Comparison of ENCODE assay signal across 18 cellular contexts in the genomic region with DNA sequence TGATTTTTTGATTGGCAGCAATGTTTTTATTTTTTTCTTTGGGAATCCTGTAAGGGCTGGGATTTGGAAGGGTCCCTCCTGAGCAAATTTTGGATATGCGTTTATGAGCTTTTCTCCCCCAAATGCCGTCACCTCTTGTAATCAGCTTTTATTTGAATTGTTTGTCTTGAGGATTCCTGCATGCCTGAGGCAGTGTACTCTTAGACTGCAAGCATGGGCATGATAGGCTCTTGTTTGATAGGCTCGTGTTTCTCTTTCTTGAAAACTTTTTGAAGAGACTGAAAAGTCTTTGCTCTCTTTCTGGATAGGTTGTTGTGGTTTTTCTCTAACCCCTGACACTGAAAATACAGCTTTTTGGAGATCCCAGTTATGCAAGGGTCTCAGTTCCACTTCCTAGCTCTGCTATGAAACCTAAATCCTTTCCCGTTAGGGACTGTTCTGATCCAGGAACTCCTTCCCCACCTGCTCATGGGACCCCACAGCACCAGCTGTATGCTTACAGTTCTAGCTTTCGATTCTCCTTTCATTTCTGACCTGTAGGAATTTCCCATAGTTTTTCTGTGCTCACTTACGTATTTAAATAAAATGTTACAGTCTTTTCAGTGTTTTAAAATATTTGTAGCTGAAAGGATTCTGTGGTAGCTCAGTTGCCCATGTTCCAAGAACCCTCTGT. TPM values are rescaled to one million over a fixed set of nuclear protein-coding genes. Genes with fewer than 3 reads are reported as not detected.
DNase-seq lines count a peak whose midpoint lies in the region; ATAC-seq, FAIRE-seq and TF ChIP-seq lines count a peak whose summit lies in the region.
"Had no signal": no experiment of that assay in that cellular context is flagged by ENCODE, and none has a peak within 500 bp of the region (broad histone marks: within the 10 kb centered on the region; RNA-seq: fewer than 3 reads in every experiment).

No MANE protein-coding gene starts in this region.

- H3K36me3 ChIP-seq in esophagus squamous epithelium (no peaks in the 10 kb centered on the region), skeletal muscle satellite cell (ENCODE audit: insufficient read depth, low read length) (no peaks in the 10 kb centered on the region)
- H3K36me3 ChIP-seq: vagina had no signal

- TF ChIP-seq CTCF in H9 (conservative IDR thresholded peaks at IDR 0.05) (no peak), RWPE1 (conservative IDR thresholded peaks at IDR 0.05; ENCODE audit: low read depth) (no peak), esophagus squamous epithelium (IDR thresholded peaks at IDR 0.05) (no peak)

- no CpG with 5 or more reads among the region's 6 CpGs for WGBS in H9 (ENCODE audit: extremely low coverage, insufficient read length, low lambda C conversion rate)
- WGBS in esophagus squamous epithelium, 2 donors: 43 to 48% methylated on average over 6 of the region's 6 CpGs

- no peak overlapping the region for H3K18ac ChIP-seq in H9 (ENCODE audit: insufficient read length, low read depth, low read length)

- H3K79me2 ChIP-seq in H9 (ENCODE audit: insufficient read depth, low read length): no peaks in the 10 kb centered on the region

- no peak overlapping the region for H2AK5ac ChIP-seq in H9 (ENCODE audit: insufficient read length, low read length)

- H3K4me1 ChIP-seq in H9 (ENCODE audit: insufficient read depth, low read length) (no peaks in the 10 kb centered on the region), esophagus squamous epithelium (peaks cover 0 to 26% (median 6%) of the 10 kb centered on the region in 3 donors), skeletal muscle satellite cell (ENCODE audit: control insufficient read depth, insufficient read depth, low read length) (no peaks in the 10 kb centered on the region)
- H3K4me1 ChIP-seq: vagina had no signal

- H3K27ac Mint-ChIP-seq in H9: peak overlapping the region in 2 of 3 experiments; percentile 29; a peak in 4 of 7 replicates
- no peak overlapping the region for H3K27ac Mint-ChIP-seq in activated naive CD8-positive, alpha-beta T cell treated with anti-CD3 and anti-CD28 coated beads, Interleukin-2, amount 50 U/mL, for 24 hours
- H3K27ac Mint-ChIP-seq: stimulated activated naive CD8-positive, alpha-beta T cell treated with anti-CD3 and anti-CD28 coated beads, Interleukin-15, Interleukin-2, amounts not matched to agents 100 ng/mL and 50 ng/mL, for 24 hours had no signal

- H4K20me1 ChIP-seq in H9 (ENCODE audit: control insufficient read depth, insufficient read depth, insufficient read length): no peaks in the 10 kb centered on the region

- no peak overlapping the region for H3K23ac ChIP-seq in H9 (ENCODE audit: insufficient read length, low read depth, low read length)

- H3K27me3 ChIP-seq in H9 (ENCODE audit: insufficient read depth, low read length) (no peaks in the 10 kb centered on the region), esophagus squamous epithelium (no peaks in the 10 kb centered on the region), skeletal muscle satellite cell (ENCODE audit: control insufficient read depth, insufficient read depth, low read length) (no peaks in the 10 kb centered on the region)
- H3K27me3 ChIP-seq: vagina had no signal

- no peak overlapping the region for H3K14ac ChIP-seq in H9 (ENCODE audit: insufficient read depth, low read length)

- no peak overlapping the region for H3K27ac ChIP-seq in H9 (ENCODE audit: insufficient read length, low read depth, low read length)
- no peak overlapping the region for H3K27ac ChIP-seq in RWPE1
- H3K27ac ChIP-seq in esophagus squamous epithelium: peak overlapping the region in 3 of 4 donors; percentile 10 to 60 (median 49)
- H3K27ac ChIP-seq: vagina had no signal

- H2BK20ac ChIP-seq in H9 (ENCODE audit: low read depth, low read length, poor library complexity, severe bottlenecking): no peak overlapping the region

- POLR2A ChIA-PET in RWPE1 (lab: Yijun Ruan, JAX; ENCODE audit: low non-redundant PET): interaction anchor here (0.6 kb wide), 1 partner anchor 55 kb away, joined by 4 read pairs; no protein-coding TSS in a partner anchor

- H3T11ph ChIP-seq in H9 (ENCODE audit: low read length): no peak overlapping the region

- no peak overlapping the region for H4K8ac ChIP-seq in H9 (replicated peaks; ENCODE audit: insufficient read length, low read depth, low read length)

- TF ChIP-seq POLR2A in esophagus squamous epithelium (IDR thresholded peaks at IDR 0.05): no peak

- DNase-seq in H9 (no peak), RWPE1 (ENCODE audit: low spot score) (peak; percentile 43), esophagus squamous epithelium (lab: John Stamatoyannopoulos, UW) (no peak), globus pallidus (ENCODE audit: low spot score) (no peak), HTR-8/SVneo (ENCODE audit: insufficient read length, low spot score) (no peak)
- DNase-seq in activated naive CD8-positive, alpha-beta T cell treated with anti-CD3 and anti-CD28 coated beads, Interleukin-2, amount 50 U/mL, for 24 hours: no peak
- DNase-seq: aorta, EL, KG1, left colon, NCI-H1105, NCI-H526 treated with DMSO at 0.1 percent for 48 hours had no signal

- peaks cover 16 to 17% of the 10 kb centered on the region in 2 experiments for H3K4me1 Mint-ChIP-seq in H9
- H3K4me1 Mint-ChIP-seq in activated naive CD8-positive, alpha-beta T cell treated with anti-CD3 and anti-CD28 coated beads, Interleukin-2, amount 50 U/mL, for 24 hours: no peaks in the 10 kb centered on the region

- no peak overlapping the region for H2AFZ ChIP-seq in H9 (ENCODE audit: low read length)

- no peaks in the 10 kb centered on the region; a peak in 1 of 7 replicates for H3K36me3 Mint-ChIP-seq in H9 (ENCODE audit: insufficient read depth in 1 of 3, low read depth in 3 of 3)
- no peaks in the 10 kb centered on the region for H3K36me3 Mint-ChIP-seq in activated naive CD8-positive, alpha-beta T cell treated with anti-CD3 and anti-CD28 coated beads, Interleukin-2, amount 50 U/mL, for 24 hours (ENCODE audit: low read depth)

- H3K9me3 Mint-ChIP-seq in H9: peaks cover 0 to 2% of the 10 kb centered on the region in 2 experiments; a peak in 1 of 5 replicates
- no peaks in the 10 kb centered on the region for H3K9me3 Mint-ChIP-seq in activated naive CD8-positive, alpha-beta T cell treated with anti-CD3 and anti-CD28 coated beads, Interleukin-2, amount 50 U/mL, for 24 hours
- H3K9me3 Mint-ChIP-seq: stimulated activated naive CD8-positive, alpha-beta T cell treated with anti-CD3 and anti-CD28 coated beads, Interleukin-15, Interleukin-2, amounts not matched to agents 100 ng/mL and 50 ng/mL, for 24 hours had no signal

- no peak overlapping the region for H3K4ac ChIP-seq in H9 (ENCODE audit: low read depth, low read length)

- no peak overlapping the region for H2BK15ac ChIP-seq in H9 (ENCODE audit: low read depth, low read length)

- no peak overlapping the region for H3K56ac ChIP-seq in H9 (ENCODE audit: insufficient read length, low read depth, low read length)

- no peak for FAIRE-seq in HTR-8/SVneo (lab: Jason Lieb, UNC)
- FAIRE-seq: GM19239 had no signal

- no peaks in the 10 kb centered on the region for H3K79me1 ChIP-seq in H9 (ENCODE audit: insufficient read depth, low read depth, low read length, poor library complexity, severe bottlenecking)

- no peak for ATAC-seq in activated naive CD8-positive, alpha-beta T cell treated with anti-CD3 and anti-CD28 coated beads, Interleukin-2, amount 50 U/mL, for 24 hours
- no peak for ATAC-seq in GM21423 (IDR thresholded peaks at IDR 0.05; ENCODE audit: unreplicated experiment)
- ATAC-seq: left colon had no signal

- intact Hi-C loops in esophagus squamous epithelium (cut with DNase I): no loop called here

- no peak overlapping the region for H2BK12ac ChIP-seq in H9 (ENCODE audit: insufficient read length, low read depth, low read length)

- no peak overlapping the region for H2BK120ac ChIP-seq in H9 (ENCODE audit: low read depth, low read length, poor library complexity, severe bottlenecking)

- H3K9me3 ChIP-seq in H9 (ENCODE audit: control insufficient read depth, low read depth, low read length) (no peaks in the 10 kb centered on the region), esophagus squamous epithelium (no peaks in the 10 kb centered on the region), skeletal muscle satellite cell (replicated peaks; ENCODE audit: low read length) (no peaks in the 10 kb centered on the region)
- H3K9me3 ChIP-seq: vagina had no signal

- CTCF ChIA-PET in RWPE1 (lab: Yijun Ruan, JAX): interaction anchor here (0.6 to 0.8 kb wide), 2 partner anchors 36 to 86 kb away, joined by 4 to 5 read pairs; no protein-coding TSS in a partner anchor

- no peak overlapping the region for H4K5ac ChIP-seq in H9 (ENCODE audit: insufficient read length, low read depth, low read length)

- no peak overlapping the region for H4K91ac ChIP-seq in H9 (ENCODE audit: insufficient read length, low read depth, low read length)

- H3K4me3 Mint-ChIP-seq in H9: no peak overlapping the region
- no peak overlapping the region for H3K4me3 Mint-ChIP-seq in activated naive CD8-positive, alpha-beta T cell treated with anti-CD3 and anti-CD28 coated beads, Interleukin-2, amount 50 U/mL, for 24 hours
- H3K4me3 Mint-ChIP-seq: stimulated activated naive CD8-positive, alpha-beta T cell treated with anti-CD3 and anti-CD28 coated beads, Interleukin-15, Interleukin-2, amounts not matched to agents 100 ng/mL and 50 ng/mL, for 24 hours had no signal

- H3K4me2 ChIP-seq in H9 (ENCODE audit: insufficient read depth, insufficient read length, low read length) (no peak overlapping the region), skeletal muscle satellite cell (ENCODE audit: low read length) (peak overlapping the region; percentile 25)

- no peak overlapping the region for H2BK5ac ChIP-seq in H9 (ENCODE audit: insufficient read length, low read length)

- H3K4me3 ChIP-seq in esophagus squamous epithelium: peak overlapping the region in 2 of 4 donors; percentile 5 to 37
- no peak overlapping the region for H3K4me3 ChIP-seq in skeletal muscle satellite cell (ENCODE audit: low read length)
- H3K4me3 ChIP-seq: vagina had no signal

- no peaks in the 10 kb centered on the region for H3K23me2 ChIP-seq in H9 (ENCODE audit: insufficient read length, low read depth, low read length, poor library complexity, severe bottlenecking)

- H3K9ac ChIP-seq in H9 (ENCODE audit: extremely low read depth, insufficient read length, low read length) (no peak overlapping the region), skeletal muscle satellite cell (ENCODE audit: low read depth, low read length) (no peak overlapping the region)

- no peaks in the 10 kb centered on the region for H3K27me3 Mint-ChIP-seq in H9 (ENCODE audit: low read depth)
- peaks cover 2% of the 10 kb centered on the region for H3K27me3 Mint-ChIP-seq in activated naive CD8-positive, alpha-beta T cell treated with anti-CD3 and anti-CD28 coated beads, Interleukin-2, amount 50 U/mL, for 24 hours

RNA-seq across cellular contexts. Expression of gene TSPAN13, which starts 17.2 kb away (rescaled TPM):
- total RNA-seq in H9 (2021) (16.4 and 18.7 TPM in 2 replicates), esophagus squamous epithelium (10 to 100 TPM in 3 of 4 donors, 1 to 10 TPM in 1; 9.5 to 16.7 (median 12.1) TPM)
- 0.87 and 1.3 TPM in 2 replicates for total RNA-seq in skeletal muscle satellite cell (2012; rRNA removed)

RNA-seq across cellular contexts. Expression of gene AGR2, which starts 34.0 kb away (rescaled TPM):
- total RNA-seq in H9 (2021) (not detected in 2 replicates), esophagus squamous epithelium (10 to 100 TPM in 1 of 4 donors, 1 to 10 TPM in 3; 1.6 to 12.4 (median 3.9) TPM)
- total RNA-seq in skeletal muscle satellite cell (2012; rRNA removed): 0.22 and 0.76 TPM in 2 replicates
- total RNA-seq: aorta, chondrocyte, vagina had no signal

Comparison
In these comparisons a context has a peak if more than half of its experiments do, and no peak if none do; other contexts are left out.
1. H3K27ac ChIP-seq: peak in esophagus squamous epithelium (3 of 4); none in H9 (single experiment) and RWPE1 (single experiment).